Comparison of ENCODE assay signal across 22 cellular contexts in genomic region chr5:20109326-20109725, GRCh38.
DNase-seq lines count a peak whose midpoint lies in the region; ATAC-seq and TF ChIP-seq lines count a peak whose summit lies in the region.
"Had no signal": no experiment of that assay in that cellular context is flagged by ENCODE, and none has a peak within 500 bp of the region (broad histone marks: within the 10 kb centered on the region; RNA-seq: fewer than 3 reads in every experiment).

No MANE protein-coding gene starts in this region.

- DNase-seq in SIG-M5 treated with dmso at 0.1 percent for 504 hours (lab: John Stamatoyannopoulos, UW; ENCODE audit: unreplicated experiment) (peak; percentile 8), SIG-M5 (lab: John Stamatoyannopoulos, UW) (no peak), endodermal cell (peak; percentile 65), mesendoderm (peak; percentile 22), LoVo (ENCODE audit: low spot score) (no peak)
- no peak for DNase-seq in activated T-helper 1 cell treated with anti-CD3 and anti-CD28 coated beads, Interleukin-12 subunit alpha, Interleukin-12 subunit beta, Interleukin-2, Interleukin-4 antibody, amounts not matched to agents 30 ng/mL and 10 ng/mL and 1 ng/mL, durations not matched to agents 14 hours and 24 hours and 36 hours (ENCODE audit: low spot score)
- DNase-seq: 8988T; CD8-positive, alpha-beta memory T cell; EL; KBM-7; MG63; NCI-H1092 treated with DMSO at 0.1 percent for 48 hours; NCI-H187; NCI-H2171; NCI-H446 treated with DMSO at 0.1 percent for 48 hours; NCI-H748 treated with DMSO at 0.1 percent for 48 hours; SHP77 had no signal

- no peak overlapping the region for H4K5ac ChIP-seq in mesendoderm (ENCODE audit: low read length)

- H3K27ac ChIP-seq in endodermal cell (ENCODE audit: low read depth, low read length), result no peak overlapping the region
- H3K27ac ChIP-seq in mesendoderm (ENCODE audit: low read depth, low read length), result no peak overlapping the region
- H3K27ac ChIP-seq: BLaER1, HL-60 had no signal

- WGBS in endodermal cell (ENCODE audit: insufficient coverage in 1 of 2, insufficient read length in 1 of 2), 2 experiments, result 81 to 86% methylated on average over 5 of the region's 5 CpGs
- no CpG with 5 or more reads among the region's 5 CpGs for WGBS in mesendoderm (ENCODE audit: extremely low coverage, insufficient coverage, low lambda C conversion rate)

- no peak overlapping the region for H3K4ac ChIP-seq in mesendoderm (ENCODE audit: low read depth, low read length)

- no peaks in the 10 kb centered on the region for H3K27me3 Mint-ChIP-seq in endodermal cell (ENCODE audit: insufficient read depth)
- H3K27me3 Mint-ChIP-seq in activated T-helper 1 cell treated with anti-CD3 and anti-CD28 coated beads, Interleukin-12 subunit alpha, Interleukin-12 subunit beta, Interleukin-2, Interleukin-4 antibody, amounts not matched to agents 30 ng/mL and 10 ng/mL and 1 ng/mL, durations not matched to agents 14 hours and 24 hours and 36 hours (ENCODE audit: insufficient read depth), result no peaks in the 10 kb centered on the region
- H3K27me3 Mint-ChIP-seq: CD8-positive, alpha-beta memory T cell had no signal

- H3K4me2 ChIP-seq in mesendoderm (ENCODE audit: low read length), result no peak overlapping the region
- H3K4me2 ChIP-seq: BLaER1 had no signal

- intact Hi-C loops in activated T-helper 1 cell treated with anti-CD3 and anti-CD28 coated beads, Interleukin-12 subunit alpha, Interleukin-12 subunit beta, Interleukin-2, Interleukin-4 antibody, amounts not matched to agents 30 ng/mL and 10 ng/mL and 1 ng/mL, durations not matched to agents 14 hours and 24 hours and 36 hours (cut with micrococcal nuclease), result no loop called here

- no peak overlapping the region for H2BK5ac ChIP-seq in mesendoderm (ENCODE audit: low read length)

- H3K9me3 Mint-ChIP-seq in endodermal cell, result no peaks in the 10 kb centered on the region
- peaks cover 16% of the 10 kb centered on the region for H3K9me3 Mint-ChIP-seq in activated T-helper 1 cell treated with anti-CD3 and anti-CD28 coated beads, Interleukin-12 subunit alpha, Interleukin-12 subunit beta, Interleukin-2, Interleukin-4 antibody, amounts not matched to agents 30 ng/mL and 10 ng/mL and 1 ng/mL, durations not matched to agents 14 hours and 24 hours and 36 hours

- H3K4me1 ChIP-seq in endodermal cell (ENCODE audit: control insufficient read depth, insufficient read depth, low read length) (no peaks in the 10 kb centered on the region), mesendoderm (ENCODE audit: control insufficient read depth, low read depth, low read length) (no peaks in the 10 kb centered on the region)
- H3K4me1 ChIP-seq: BLaER1 had no signal

- H3K27ac Mint-ChIP-seq in endodermal cell, result no peak overlapping the region
- no peak overlapping the region for H3K27ac Mint-ChIP-seq in activated T-helper 1 cell treated with anti-CD3 and anti-CD28 coated beads, Interleukin-12 subunit alpha, Interleukin-12 subunit beta, Interleukin-2, Interleukin-4 antibody, amounts not matched to agents 30 ng/mL and 10 ng/mL and 1 ng/mL, durations not matched to agents 14 hours and 24 hours and 36 hours
- H3K27ac Mint-ChIP-seq: CD8-positive, alpha-beta memory T cell had no signal

- H3K4me1 Mint-ChIP-seq in endodermal cell, result peaks cover 20% of the 10 kb centered on the region
- no peaks in the 10 kb centered on the region for H3K4me1 Mint-ChIP-seq in activated T-helper 1 cell treated with anti-CD3 and anti-CD28 coated beads, Interleukin-12 subunit alpha, Interleukin-12 subunit beta, Interleukin-2, Interleukin-4 antibody, amounts not matched to agents 30 ng/mL and 10 ng/mL and 1 ng/mL, durations not matched to agents 14 hours and 24 hours and 36 hours (ENCODE audit: low read depth)
- H3K4me1 Mint-ChIP-seq: CD8-positive, alpha-beta memory T cell had no signal

- no peaks in the 10 kb centered on the region for H3K36me3 Mint-ChIP-seq in endodermal cell (ENCODE audit: low read depth)
- H3K36me3 Mint-ChIP-seq in activated T-helper 1 cell treated with anti-CD3 and anti-CD28 coated beads, Interleukin-12 subunit alpha, Interleukin-12 subunit beta, Interleukin-2, Interleukin-4 antibody, amounts not matched to agents 30 ng/mL and 10 ng/mL and 1 ng/mL, durations not matched to agents 14 hours and 24 hours and 36 hours (ENCODE audit: low read depth), result no peaks in the 10 kb centered on the region

- H3K79me2 ChIP-seq in mesendoderm (ENCODE audit: control insufficient read depth, insufficient read depth, low read length), result no peaks in the 10 kb centered on the region

- ATAC-seq in HG02678 (IDR thresholded peaks at IDR 0.05; ENCODE audit: unreplicated experiment) (no peak), GM18520 (IDR thresholded peaks at IDR 0.05; ENCODE audit: unreplicated experiment) (no peak)
- ATAC-seq: HCT116 had no signal

- no peak overlapping the region for H2BK15ac ChIP-seq in mesendoderm (replicated peaks; ENCODE audit: low read depth)

- no peak overlapping the region for H2AK5ac ChIP-seq in mesendoderm (ENCODE audit: low read length)

- H3K27me3 ChIP-seq in endodermal cell (ENCODE audit: control insufficient read depth, insufficient read depth, low read length, poor library complexity, severe bottlenecking) (no peaks in the 10 kb centered on the region), mesendoderm (ENCODE audit: insufficient read depth, low read length, poor library complexity) (no peaks in the 10 kb centered on the region)
- H3K27me3 ChIP-seq: BLaER1, MG63 had no signal

- H3K79me1 ChIP-seq in mesendoderm (ENCODE audit: low read length), result no peaks in the 10 kb centered on the region

- H3K36me3 ChIP-seq in endodermal cell (ENCODE audit: control insufficient read depth, insufficient read depth, low read length) (no peaks in the 10 kb centered on the region), mesendoderm (ENCODE audit: control insufficient read depth, insufficient read depth, low read length) (no peaks in the 10 kb centered on the region)
- H3K36me3 ChIP-seq: BLaER1, MG63 had no signal

- H3K4me3 ChIP-seq in endodermal cell (ENCODE audit: low read length), result no peak overlapping the region
- no peak overlapping the region for H3K4me3 ChIP-seq in mesendoderm (ENCODE audit: low read length)
- H3K4me3 ChIP-seq: BLaER1, MG63 had no signal

- no peak for TF ChIP-seq CTCF in endodermal cell (conservative IDR thresholded peaks at IDR 0.05)

- no peak overlapping the region for H3K23ac ChIP-seq in mesendoderm (ENCODE audit: low read length)

- no peak overlapping the region for H2BK120ac ChIP-seq in mesendoderm (ENCODE audit: low read depth, low read length)

- H3K9ac ChIP-seq in endodermal cell (ENCODE audit: extremely low read depth, low read length, poor library complexity, severe bottlenecking) (no peak overlapping the region), mesendoderm (ENCODE audit: low read length) (no peak overlapping the region)
- H3K9ac ChIP-seq: BLaER1 had no signal

- no peak overlapping the region for H3K4me3 Mint-ChIP-seq in endodermal cell
- H3K4me3 Mint-ChIP-seq in activated T-helper 1 cell treated with anti-CD3 and anti-CD28 coated beads, Interleukin-12 subunit alpha, Interleukin-12 subunit beta, Interleukin-2, Interleukin-4 antibody, amounts not matched to agents 30 ng/mL and 10 ng/mL and 1 ng/mL, durations not matched to agents 14 hours and 24 hours and 36 hours, result no peak overlapping the region
- H3K4me3 Mint-ChIP-seq: CD8-positive, alpha-beta memory T cell had no signal

- H3K56ac ChIP-seq in mesendoderm (ENCODE audit: low read length), result peak overlapping the region; percentile 27

- H3K9me3 ChIP-seq in endodermal cell (ENCODE audit: control insufficient read depth, low read length), result no peaks in the 10 kb centered on the region
- H3K9me3 ChIP-seq: BLaER1, MG63 had no signal

- H3K18ac ChIP-seq in mesendoderm (ENCODE audit: low read length), result no peak overlapping the region

- no peak overlapping the region for H4K8ac ChIP-seq in mesendoderm (ENCODE audit: low read depth, low read length)

Comparison
In these comparisons a context has a peak if more than half of its experiments do, and no peak if none do; other contexts are left out.
1. DNase-seq: peak in SIG-M5 treated with dmso at 0.1 percent for 504 hours (single experiment), endodermal cell (single experiment) and mesendoderm (single experiment); none in SIG-M5 (single experiment), LoVo (single experiment) and activated T-helper 1 cell treated with anti-CD3 and anti-CD28 coated beads, Interleukin-12 subunit alpha, Interleukin-12 subunit beta, Interleukin-2, Interleukin-4 antibody, amounts not matched to agents 30 ng/mL and 10 ng/mL and 1 ng/mL, durations not matched to agents 14 hours and 24 hours and 36 hours (single experiment).